8 cellular contexts compared by ENCODE assay signal in the genomic region with DNA sequence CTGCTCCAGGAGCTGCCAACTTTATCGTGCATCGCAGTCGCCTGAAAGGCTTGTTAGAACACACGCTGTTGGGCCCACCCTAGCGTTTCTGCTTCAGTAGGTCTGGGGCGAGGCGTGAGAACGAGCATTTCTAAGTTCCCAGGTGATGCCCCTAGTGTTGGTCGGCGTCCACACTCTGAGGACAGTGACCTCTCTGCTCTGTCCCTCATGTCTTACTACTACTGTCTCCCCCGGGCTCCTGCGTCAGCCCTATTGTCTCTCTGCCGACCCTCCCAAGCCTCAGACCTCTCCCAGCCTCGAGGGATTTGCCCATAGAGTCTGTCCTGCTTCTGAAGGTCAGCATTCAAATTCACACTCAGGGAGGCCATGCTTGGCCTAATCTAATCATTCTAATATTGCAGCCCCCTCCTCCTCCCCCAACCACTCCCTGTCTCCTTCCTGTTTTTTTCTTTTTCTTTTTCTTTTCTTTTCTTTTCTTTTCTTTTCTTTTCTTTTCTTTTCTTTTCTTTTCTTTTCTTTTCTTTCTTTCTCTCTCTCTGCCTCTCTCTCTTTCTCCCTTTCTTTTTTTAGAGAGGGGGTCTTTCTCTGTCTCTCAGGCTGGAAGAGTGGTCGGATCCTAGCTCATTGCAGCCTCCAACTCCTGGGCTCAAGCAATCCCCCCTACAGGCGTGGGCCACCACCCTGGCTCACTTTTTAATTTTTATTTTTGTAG. TPM values are rescaled to one million over a fixed set of nuclear protein-coding genes. Genes with fewer than 3 reads are reported as not detected.
DNase-seq lines count a peak whose midpoint lies in the region; ATAC-seq lines count a peak whose summit lies in the region.

No MANE protein-coding gene starts in this region.

- H3K27me3 ChIP-seq in esophagus (ENCODE audit: control insufficient read depth in 1 of 2, insufficient read depth in 2 of 2, low read length in 2 of 2), result no peaks in the 10 kb centered on the region
- H3K27me3 ChIP-seq in naive thymus-derived CD4-positive, alpha-beta T cell (ENCODE audit: control insufficient read depth in 2 of 2, insufficient read depth in 2 of 2, low read length in 2 of 2), result no peaks in the 10 kb centered on the region

- 12 to 13% methylated on average over 16 of the region's 16 CpGs for WGBS in esophagus, 2 donors

- POLR2A ChIA-PET in naive thymus-derived CD4-positive, alpha-beta T cell (lab: Charles Lee), result interaction anchor here (1.1 to 1.4 kb wide), 2 partner anchors 10 to 1757 kb away, joined by 3 read pairs; no protein-coding TSS in a partner anchor

- peaks cover 20% of the 10 kb centered on the region for H3K4me1 Mint-ChIP-seq in activated T-cell treated with anti-CD3 and anti-CD28 coated beads, Interleukin-2, amount 50 U/mL, for 24 hours (ENCODE audit: low read depth)
- peaks cover 7 to 27% (median 18%) of the 10 kb centered on the region in 7 donors for H3K4me1 Mint-ChIP-seq in naive thymus-derived CD4-positive, alpha-beta T cell

- peak overlapping the region; percentile 81 for H3K27ac Mint-ChIP-seq in activated T-cell treated with anti-CD3 and anti-CD28 coated beads, Interleukin-2, amount 50 U/mL, for 24 hours
- H3K27ac Mint-ChIP-seq in naive thymus-derived CD4-positive, alpha-beta T cell, result peak overlapping the region; percentile 82 to 94 (median 92)

- H3K9me3 Mint-ChIP-seq in activated T-cell treated with anti-CD3 and anti-CD28 coated beads, Interleukin-2, amount 50 U/mL, for 24 hours, result no peaks in the 10 kb centered on the region
- no peaks in the 10 kb centered on the region for H3K9me3 Mint-ChIP-seq in naive thymus-derived CD4-positive, alpha-beta T cell

- peaks cover 9% of the 10 kb centered on the region for H3K36me3 Mint-ChIP-seq in activated T-cell treated with anti-CD3 and anti-CD28 coated beads, Interleukin-2, amount 50 U/mL, for 24 hours (ENCODE audit: low read depth)
- peaks cover 0 to 4% (median 4%) of the 10 kb centered on the region in 5 donors for H3K36me3 Mint-ChIP-seq in naive thymus-derived CD4-positive, alpha-beta T cell

- H3K4me1 ChIP-seq in esophagus (ENCODE audit: control insufficient read depth in 2 of 2, insufficient read depth in 2 of 2, low read length in 1 of 2), result no peaks in the 10 kb centered on the region
- H3K4me1 ChIP-seq in naive thymus-derived CD4-positive, alpha-beta T cell (ENCODE audit: control insufficient read depth in 2 of 2, insufficient read depth in 2 of 2, low read length in 2 of 2), result peaks cover 0 to 10% of the 10 kb centered on the region in 2 donors

- no peaks in the 10 kb centered on the region for H3K27me3 Mint-ChIP-seq in activated T-cell treated with anti-CD3 and anti-CD28 coated beads, Interleukin-2, amount 50 U/mL, for 24 hours
- H3K27me3 Mint-ChIP-seq in naive thymus-derived CD4-positive, alpha-beta T cell, result peaks cover 0 to 3% (median 0%) of the 10 kb centered on the region in 5 donors

- H3K27ac ChIP-seq in esophagus (ENCODE audit: low read depth in 2 of 2, low read length in 1 of 2), result peak overlapping the region; percentile 95
- H3K27ac ChIP-seq in naive thymus-derived CD4-positive, alpha-beta T cell (ENCODE audit: low read depth, low read length), result peak overlapping the region; percentile 78

- intact Hi-C loops in naive thymus-derived CD4-positive, alpha-beta T cell (cut with micrococcal nuclease), result loop anchor here (1.0 to 10.0 kb wide), 4 partner anchors 64 to 1762 kb away; no protein-coding TSS in a partner anchor

- CTCF ChIA-PET in naive thymus-derived CD4-positive, alpha-beta T cell (lab: Charles Lee), result no interaction called here

- H3K4me3 ChIP-seq in esophagus (ENCODE audit: low read depth in 1 of 2, low read length in 2 of 2), result peak overlapping the region; percentile 93 to 100
- peak overlapping the region; percentile 88 for H3K4me3 ChIP-seq in naive thymus-derived CD4-positive, alpha-beta T cell (ENCODE audit: low read length)

- H3K9me3 ChIP-seq in esophagus (ENCODE audit: control insufficient read depth in 2 of 2, insufficient read depth in 1 of 2, low read depth in 1 of 2, low read length in 1 of 2), result no peaks in the 10 kb centered on the region
- H3K9me3 ChIP-seq in naive thymus-derived CD4-positive, alpha-beta T cell (ENCODE audit: control insufficient read depth in 2 of 3, low read length in 3 of 3), result no peaks in the 10 kb centered on the region

- peak overlapping the region; percentile 76 for H3K4me3 Mint-ChIP-seq in activated T-cell treated with anti-CD3 and anti-CD28 coated beads, Interleukin-2, amount 50 U/mL, for 24 hours
- peak overlapping the region; percentile 79 to 94 (median 90) for H3K4me3 Mint-ChIP-seq in naive thymus-derived CD4-positive, alpha-beta T cell

- DNase-seq in activated T-cell treated with anti-CD3 and anti-CD28 coated beads, Interleukin-2, amount 50 U/mL, for 24 hours, result no peak
- DNase-seq in activated T-cell treated with anti-CD3 and anti-CD28 coated beads, Interleukin-2, amount 50 U/mL, for 48 hours, result no peak
- DNase-seq in HuH-7.5 (ENCODE audit: low spot score) (peak; percentile 77), SKM-1 (lab: John Stamatoyannopoulos, UW; ENCODE audit: unreplicated experiment) (peak; percentile 7), activated gamma-delta T cell treated with Interleukin-2 at 50 U/mL for 16 hours (no peak)
- DNase-seq in naive thymus-derived CD4-positive, alpha-beta T cell, result no peak

- no peaks in the 10 kb centered on the region for H3K36me3 ChIP-seq in esophagus (ENCODE audit: control insufficient read depth in 2 of 2, insufficient read depth in 2 of 2, low read length in 1 of 2)
- H3K36me3 ChIP-seq in naive thymus-derived CD4-positive, alpha-beta T cell (ENCODE audit: control insufficient read depth in 2 of 3, insufficient read depth in 3 of 3, low read length in 3 of 3), result peaks cover 0 to 5% (median 0%) of the 10 kb centered on the region in 3 experiments

- peak; percentile 44 for ATAC-seq in GM21717 (IDR thresholded peaks at IDR 0.05; ENCODE audit: unreplicated experiment)
- ATAC-seq in naive thymus-derived CD4-positive, alpha-beta T cell, result peak; percentile 22

RNA-seq across cellular contexts. Expression of a gene that starts 0.9 kb away (rescaled TPM):
- 1 to 10 TPM; 3.2 to 6.2 TPM for polyA plus RNA-seq in esophagus
- 10 to 100 TPM in 4 of 5 experiments, 1 to 10 TPM in 1; 8.0 to 14.6 (median 11.6) TPM for total RNA-seq in naive thymus-derived CD4-positive, alpha-beta T cell
- 10 to 100 TPM in 1 of 2 donors, 1 to 10 TPM in 1; 8.2 to 12.8 TPM for polyA plus RNA-seq in naive thymus-derived CD4-positive, alpha-beta T cell

Comparison
In these comparisons a context has a peak if more than half of its experiments do, and no peak if none do; other contexts are left out.
1. DNase-seq: peak in HuH-7.5 (single experiment) and SKM-1 (single experiment); none in activated T-cell treated with anti-CD3 and anti-CD28 coated beads, Interleukin-2, amount 50 U/mL, for 24 hours (single experiment), activated T-cell treated with anti-CD3 and anti-CD28 coated beads, Interleukin-2, amount 50 U/mL, for 48 hours (0 of 2), naive thymus-derived CD4-positive, alpha-beta T cell (0 of 9) and activated gamma-delta T cell treated with Interleukin-2 at 50 U/mL for 16 hours (single experiment).